ENCODE assay signal across 9 cellular contexts in the genomic region with DNA sequence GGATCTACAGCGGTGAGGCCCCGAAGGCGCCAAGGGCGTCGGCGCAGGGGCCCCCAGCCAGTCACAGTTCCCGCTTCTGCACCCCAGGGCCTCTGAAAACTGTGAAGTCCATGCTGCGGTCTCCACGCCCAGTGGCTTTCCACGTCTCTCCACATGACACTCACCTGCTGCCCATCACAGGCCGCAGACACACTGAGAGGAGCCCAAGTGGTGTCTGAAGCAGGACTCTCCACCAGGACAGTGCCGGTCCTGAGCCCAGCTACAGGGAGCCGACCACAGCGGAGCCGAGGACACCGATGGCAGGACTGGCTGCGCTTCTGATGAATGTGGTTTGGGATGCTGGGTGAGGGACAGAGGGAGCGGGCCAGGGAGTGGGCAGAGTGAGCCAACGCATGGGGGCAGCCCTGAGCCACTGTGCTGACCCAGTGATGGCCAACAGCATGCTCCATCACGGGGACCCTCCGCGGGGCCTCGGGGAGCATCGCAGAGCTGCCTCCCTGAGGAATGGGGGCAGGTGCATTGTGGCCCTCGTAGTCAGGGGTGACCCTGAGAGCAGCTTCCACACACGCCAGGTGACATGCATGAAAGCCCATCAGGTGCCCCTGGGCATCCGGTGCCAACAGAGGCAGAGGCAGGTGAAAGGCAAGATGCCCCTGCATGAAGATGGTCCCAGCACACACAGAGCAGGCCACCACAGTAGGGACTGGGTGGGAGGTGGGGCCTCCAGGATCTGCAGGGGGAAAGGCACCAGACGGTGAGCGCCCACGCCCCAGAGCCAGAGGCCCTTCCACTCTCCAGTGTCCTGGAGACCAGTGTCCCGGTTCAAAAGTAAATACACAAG.
A peak's percentile ranks its signal among the peaks of the same experiment; 100 is the strongest.
DNase-seq lines count a peak whose midpoint lies in the region; ATAC-seq and TF ChIP-seq lines count a peak whose summit lies in the region.
"Had no signal": no experiment of that assay in that cellular context is flagged by ENCODE, and none has a peak within 500 bp of the region (broad histone marks: within the 10 kb centered on the region; RNA-seq: fewer than 3 reads in every experiment).

No MANE protein-coding gene starts in this region.

- no peak for ATAC-seq in stimulated activated naive CD8-positive, alpha-beta T cell treated with anti-CD3 and anti-CD28 coated beads, Interleukin-15, Interleukin-2, amounts not matched to agents 100 U/mL and 50 U/mL, for 24 hours
- ATAC-seq in natural killer cell (no peak), GM21528 (IDR thresholded peaks at IDR 0.05; ENCODE audit: low FRiP score, unreplicated experiment) (no peak)

- intact Hi-C loops in natural killer cell (cut with micrococcal nuclease), result no loop called here

- H3K36me3 Mint-ChIP-seq in stimulated activated naive CD8-positive, alpha-beta T cell treated with anti-CD3 and anti-CD28 coated beads, Interleukin-15, Interleukin-2, amounts not matched to agents 100 ng/mL and 50 ng/mL, for 24 hours (ENCODE audit: low read depth), result no peaks in the 10 kb centered on the region
- H3K36me3 Mint-ChIP-seq in natural killer cell (no peaks in the 10 kb centered on the region), mesothelial cell of epicardium (no peaks in the 10 kb centered on the region)

- H3K27me3 Mint-ChIP-seq in stimulated activated naive CD8-positive, alpha-beta T cell treated with anti-CD3 and anti-CD28 coated beads, Interleukin-15, Interleukin-2, amounts not matched to agents 100 ng/mL and 50 ng/mL, for 24 hours, result peaks cover 16% of the 10 kb centered on the region
- H3K27me3 Mint-ChIP-seq in natural killer cell (ENCODE audit: low read depth in 2 of 2) (no peaks in the 10 kb centered on the region), mesothelial cell of epicardium (ENCODE audit: low read depth) (no peaks in the 10 kb centered on the region)

- peaks cover 58% of the 10 kb centered on the region for H3K4me1 Mint-ChIP-seq in stimulated activated naive CD8-positive, alpha-beta T cell treated with anti-CD3 and anti-CD28 coated beads, Interleukin-15, Interleukin-2, amounts not matched to agents 100 ng/mL and 50 ng/mL, for 24 hours (ENCODE audit: low read depth)
- H3K4me1 Mint-ChIP-seq in natural killer cell, result peaks cover 28 to 31% of the 10 kb centered on the region in 2 donors
- H3K4me1 Mint-ChIP-seq in mesothelial cell of epicardium, result peaks cover 31% of the 10 kb centered on the region

- DNase-seq in stimulated activated naive CD8-positive, alpha-beta T cell treated with anti-CD3 and anti-CD28 coated beads, Interleukin-15, Interleukin-2, amounts not matched to agents 100 U/mL and 50 U/mL, for 24 hours, result no peak
- DNase-seq in choroid plexus epithelial cell (ENCODE audit: low read depth) (no peak), natural killer cell (no peak), NCI-H2107 (lab: John Stamatoyannopoulos, UW) (no peak), mesothelial cell of epicardium (ENCODE audit: low spot score in 2 of 2, unreplicated experiment in 2 of 2) (no peak), NCI-H69 (lab: John Stamatoyannopoulos, UW) (no peak)
- DNase-seq: NCI-H345 had no signal

- no peak overlapping the region for H3K4me3 ChIP-seq in choroid plexus epithelial cell (ENCODE audit: low read depth, low read length)

- peak overlapping the region; percentile 68 for H3K4me3 Mint-ChIP-seq in stimulated activated naive CD8-positive, alpha-beta T cell treated with anti-CD3 and anti-CD28 coated beads, Interleukin-15, Interleukin-2, amounts not matched to agents 100 ng/mL and 50 ng/mL, for 24 hours
- peak overlapping the region; percentile 35 for H3K4me3 Mint-ChIP-seq in natural killer cell
- H3K4me3 Mint-ChIP-seq in mesothelial cell of epicardium, result no peak overlapping the region

- no peaks in the 10 kb centered on the region for H3K9me3 Mint-ChIP-seq in stimulated activated naive CD8-positive, alpha-beta T cell treated with anti-CD3 and anti-CD28 coated beads, Interleukin-15, Interleukin-2, amounts not matched to agents 100 ng/mL and 50 ng/mL, for 24 hours
- H3K9me3 Mint-ChIP-seq in natural killer cell (no peaks in the 10 kb centered on the region), mesothelial cell of epicardium (no peaks in the 10 kb centered on the region)

- TF ChIP-seq CTCF in choroid plexus epithelial cell (conservative IDR thresholded peaks at IDR 0.05; ENCODE audit: low read depth, low read length), result peak; percentile 24
- no peak for TF ChIP-seq CTCF in natural killer cell (IDR thresholded peaks at IDR 0.05)
- no peak for TF ChIP-seq CTCF in mesothelial cell of epicardium (IDR thresholded peaks at IDR 0.05; ENCODE audit: unreplicated experiment)

- no peak overlapping the region for H3K27ac Mint-ChIP-seq in stimulated activated naive CD8-positive, alpha-beta T cell treated with anti-CD3 and anti-CD28 coated beads, Interleukin-15, Interleukin-2, amounts not matched to agents 100 ng/mL and 50 ng/mL, for 24 hours
- H3K27ac Mint-ChIP-seq in natural killer cell, result peak overlapping the region in 1 of 2 donors; percentile 68
- H3K27ac Mint-ChIP-seq in mesothelial cell of epicardium, result no peak overlapping the region
